1 cellular context compared by ENCODE assay signal in genomic region chr2:46747297-46747818, GRCh38.
TF ChIP-seq lines count a peak whose summit lies in the region.

No MANE protein-coding gene starts in this region.

TF ChIP-seq in HepG2, 621 proteins besides CTCF, POLR2A, EP300 and RAD21 (continued from another document and continues in another):
- TF ChIP-seq LRRFIP1 (CRISPR knock-in tag; conservative IDR thresholded peaks at IDR 0.05), result no peak
- peak; percentile 50 for TF ChIP-seq KAT8 (CRISPR knock-in tag; IDR thresholded peaks at IDR 0.05)
- no peak for TF ChIP-seq MTA3 (CRISPR knock-in tag; IDR thresholded peaks at IDR 0.05)
- TF ChIP-seq ZBTB25 (CRISPR knock-in tag; IDR thresholded peaks at IDR 0.05), result no peak
- no peak for TF ChIP-seq SIN3B (IDR thresholded peaks at IDR 0.05; ENCODE audit: low read length)
- TF ChIP-seq YEATS2 (CRISPR knock-in tag; IDR thresholded peaks at IDR 0.05; ENCODE audit: borderline replicate concordance), result no peak; the same call in 1 of the 2 replicates
- peak; percentile 16; the same call in 1 of the 2 replicates for TF ChIP-seq THRA (CRISPR knock-in tag; IDR thresholded peaks at IDR 0.05; ENCODE audit: borderline replicate concordance)
- TF ChIP-seq BATF2 (CRISPR knock-in tag; IDR thresholded peaks at IDR 0.05), result no peak
- TF ChIP-seq NR2F1 (CRISPR knock-in tag; IDR thresholded peaks at IDR 0.05), result no peak
- no peak for TF ChIP-seq IRX3 (CRISPR knock-in tag; IDR thresholded peaks at IDR 0.05; ENCODE audit: borderline replicate concordance, low read depth)
- TF ChIP-seq ZNF24 (IDR thresholded peaks at IDR 0.05), result no peak
- peak; percentile 60 for TF ChIP-seq SKI (IDR thresholded peaks at IDR 0.05; ENCODE audit: partially characterized antibody)
- no peak for TF ChIP-seq ZNF34 (CRISPR knock-in tag; IDR thresholded peaks at IDR 0.05; ENCODE audit: borderline replicate concordance)
- peak; percentile 61 for TF ChIP-seq ASH2L (IDR thresholded peaks at IDR 0.05; ENCODE audit: insufficient read length, low read depth, low read length)
- no peak for TF ChIP-seq TP53 (CRISPR knock-in tag; conservative IDR thresholded peaks at IDR 0.05)
- no peak for TF ChIP-seq ZSCAN22 (CRISPR knock-in tag; IDR thresholded peaks at IDR 0.05)
- TF ChIP-seq ZSCAN29 (CRISPR knock-in tag; conservative IDR thresholded peaks at IDR 0.05), result no peak
- TF ChIP-seq MTA1 (CRISPR knock-in tag; IDR thresholded peaks at IDR 0.05; ENCODE audit: borderline replicate concordance), result peak; percentile 65; the same call in 1 of the 2 replicates
- TF ChIP-seq ZNF513 (CRISPR knock-in tag; conservative IDR thresholded peaks at IDR 0.05), result no peak
- TF ChIP-seq ZFP91 (CRISPR knock-in tag; IDR thresholded peaks at IDR 0.05; ENCODE audit: borderline replicate concordance), result no peak
- TF ChIP-seq PAF1 (CRISPR knock-in tag; IDR thresholded peaks at IDR 0.05), result no peak
- no peak for TF ChIP-seq BCL3 (CRISPR knock-in tag; IDR thresholded peaks at IDR 0.05)
- TF ChIP-seq HOMEZ (CRISPR knock-in tag; IDR thresholded peaks at IDR 0.05; ENCODE audit: low read depth), result peak; percentile 91
- no peak for TF ChIP-seq HNRNPH1 (optimal IDR thresholded peaks at IDR 0.05; ENCODE audit: low read depth, low read length)
- TF ChIP-seq KDM5B (CRISPR knock-in tag; IDR thresholded peaks at IDR 0.05; ENCODE audit: borderline replicate concordance), result no peak
- TF ChIP-seq ZNF460 (CRISPR knock-in tag; IDR thresholded peaks at IDR 0.05; ENCODE audit: borderline replicate concordance), result no peak; the same call in 1 of the 2 replicates
- TF ChIP-seq STAT5B (CRISPR knock-in tag; IDR thresholded peaks at IDR 0.05), result no peak
- no peak for TF ChIP-seq ZNF234 (CRISPR knock-in tag; conservative IDR thresholded peaks at IDR 0.05)
- TF ChIP-seq ZNF614 (CRISPR knock-in tag; IDR thresholded peaks at IDR 0.05; ENCODE audit: borderline replicate concordance), result peak; percentile 91
- no peak for TF ChIP-seq ZNF619 (CRISPR knock-in tag; IDR thresholded peaks at IDR 0.05)
- no peak for TF ChIP-seq JDP2 (CRISPR knock-in tag; IDR thresholded peaks at IDR 0.05; ENCODE audit: borderline replicate concordance)
- TF ChIP-seq SMARCE1 (IDR thresholded peaks at IDR 0.05; ENCODE audit: borderline replicate concordance), result no peak
- TF ChIP-seq ZNF205 (CRISPR knock-in tag; IDR thresholded peaks at IDR 0.05), result 0 out of 2 replicates have a peak, but pooled peaks have one; percentile 24
- TF ChIP-seq ZNF30 (CRISPR knock-in tag; IDR thresholded peaks at IDR 0.05), result no peak
- no peak for TF ChIP-seq MYNN (CRISPR knock-in tag; IDR thresholded peaks at IDR 0.05; ENCODE audit: low read depth)
- no peak for TF ChIP-seq ZSCAN25 (CRISPR knock-in tag; IDR thresholded peaks at IDR 0.05)
- TF ChIP-seq ZNF430 (CRISPR knock-in tag; IDR thresholded peaks at IDR 0.05), result no peak
- TF ChIP-seq PLSCR1 (CRISPR knock-in tag; IDR thresholded peaks at IDR 0.05; ENCODE audit: borderline replicate concordance), result no peak
- no peak for TF ChIP-seq PHF20 (CRISPR knock-in tag; IDR thresholded peaks at IDR 0.05)
- no peak for TF ChIP-seq POLR2AphosphoS2 (IDR thresholded peaks at IDR 0.05; ENCODE audit: low read depth, low read length)
- no peak for TF ChIP-seq ZNF530 (CRISPR knock-in tag; IDR thresholded peaks at IDR 0.05; ENCODE audit: low read depth)
- no peak for TF ChIP-seq TRIM22 (IDR thresholded peaks at IDR 0.05)
- no peak for TF ChIP-seq ZKSCAN1 (IDR thresholded peaks at IDR 0.05; ENCODE audit: low read length)
- no peak for TF ChIP-seq PRPF4 (IDR thresholded peaks at IDR 0.05; ENCODE audit: low read depth, low read length, poor library complexity, severe bottlenecking)
- no peak for TF ChIP-seq PRDM15 (CRISPR knock-in tag; IDR thresholded peaks at IDR 0.05)
- TF ChIP-seq KLF11 (CRISPR knock-in tag; IDR thresholded peaks at IDR 0.05), result 0 out of 2 replicates have a peak, but pooled peaks have one; percentile 32
- TF ChIP-seq SNAI1 (CRISPR knock-in tag; IDR thresholded peaks at IDR 0.05; ENCODE audit: borderline replicate concordance), result no peak
- no peak for TF ChIP-seq SP4 (CRISPR knock-in tag; IDR thresholded peaks at IDR 0.05)
- no peak for TF ChIP-seq TBP (CRISPR knock-in tag; IDR thresholded peaks at IDR 0.05)
- TF ChIP-seq ZNF562 (CRISPR knock-in tag; IDR thresholded peaks at IDR 0.05; ENCODE audit: borderline replicate concordance), result no peak
- no peak for TF ChIP-seq ZNF451 (CRISPR knock-in tag; IDR thresholded peaks at IDR 0.05)
